18 cellular contexts compared by ENCODE assay signal in genomic region chr14:93136009-93136408, GRCh38. TPM values are rescaled to one million over a fixed set of nuclear protein-coding genes. Genes with fewer than 3 reads are reported as not detected.
DNase-seq lines count a peak whose midpoint lies in the region; ATAC-seq and TF ChIP-seq lines count a peak whose summit lies in the region.
"Had no signal": no experiment of that assay in that cellular context is flagged by ENCODE, and none has a peak within 500 bp of the region (broad histone marks: within the 10 kb centered on the region; RNA-seq: fewer than 3 reads in every experiment).

No MANE protein-coding gene starts in this region.

- intact Hi-C loops in PC-9 (cut with micrococcal nuclease; ENCODE audit: unreplicated experiment): no loop called here
- intact Hi-C loops in right lobe of liver (cut with DNase I): no loop called here
- intact Hi-C loops in OCI-LY7 (cut with micrococcal nuclease; ENCODE audit: unreplicated experiment): no loop called here
- intact Hi-C loops in left colon (cut with DNase I, micrococcal nuclease): loop anchor here in 1 of 2 donors (5.0 kb wide), 1 partner anchor 184 kb away; no protein-coding TSS in a partner anchor

- H3K4me3 Mint-ChIP-seq in chondrocyte (ENCODE audit: unreplicated experiment): no peak overlapping the region
- H3K4me3 Mint-ChIP-seq: CD8-positive, alpha-beta memory T cell; GM23338 had no signal

- H3K14ac ChIP-seq in trophoblast cell (ENCODE audit: low read length): no peak overlapping the region

- no peaks in the 10 kb centered on the region for H3K36me3 Mint-ChIP-seq in chondrocyte (ENCODE audit: low read depth)
- H3K36me3 Mint-ChIP-seq: CD8-positive, alpha-beta memory T cell had no signal

- TF ChIP-seq POLR2A in right lobe of liver (IDR thresholded peaks at IDR 0.05): no peak

- H4K20me1 ChIP-seq in PC-9 (ENCODE audit: insufficient read depth): no peaks in the 10 kb centered on the region
- H4K20me1 ChIP-seq in OCI-LY7 (ENCODE audit: insufficient read depth, low read length): no peaks in the 10 kb centered on the region
- H4K20me1 ChIP-seq: BLaER1 had no signal

- H3K36me3 ChIP-seq in PC-9 (ENCODE audit: low read depth) (no peaks in the 10 kb centered on the region), right lobe of liver (no peaks in the 10 kb centered on the region), trophoblast cell (ENCODE audit: control insufficient read depth in 1 of 2, insufficient read depth in 2 of 2, low read length in 2 of 2) (no peaks in the 10 kb centered on the region), OCI-LY7 (ENCODE audit: insufficient read depth, low read length) (no peaks in the 10 kb centered on the region)
- H3K36me3 ChIP-seq: BLaER1, SJSA1 had no signal

- no peak overlapping the region for H2BK120ac ChIP-seq in trophoblast cell (ENCODE audit: insufficient read depth, low read length, poor library complexity)

- no peaks in the 10 kb centered on the region for H3K9me3 ChIP-seq in PC-9 (ENCODE audit: insufficient read depth, low read depth)
- H3K9me3 ChIP-seq in right lobe of liver: no peaks in the 10 kb centered on the region
- no peaks in the 10 kb centered on the region for H3K9me3 ChIP-seq in trophoblast cell (ENCODE audit: insufficient read depth, low read depth, low read length)
- H3K9me3 ChIP-seq in OCI-LY7 (ENCODE audit: low read length): no peaks in the 10 kb centered on the region
- H3K9me3 ChIP-seq: BLaER1, SJSA1 had no signal

- H3K9me3 Mint-ChIP-seq in chondrocyte (ENCODE audit: low read depth): no peaks in the 10 kb centered on the region
- H3K9me3 Mint-ChIP-seq: CD8-positive, alpha-beta memory T cell; GM23338 had no signal

- H3K9ac ChIP-seq in trophoblast cell (ENCODE audit: low read length): no peak overlapping the region
- H3K9ac ChIP-seq: BLaER1 had no signal

- DNase-seq in PC-9 (no peak), chondrocyte (ENCODE audit: low spot score) (no peak), right lobe of liver (peak in 2 of 3 donors; percentile 67 to 80), trophoblast cell (no peak), OCI-LY7 (ENCODE audit: low spot score) (no peak), left colon (no peak)
- no peak for DNase-seq in activated CD8-positive, alpha-beta memory T cell treated with anti-CD3 and anti-CD28 coated beads for 24 hours
- DNase-seq: CD8-positive, alpha-beta memory T cell; KG1; NCI-H1417 treated with DMSO at 0.1 percent for 48 hours; NCI-H187 treated with DMSO at 0.1 percent for 48 hours; NCI-H226; NCI-H524 treated with DMSO at 0.1 percent for 48 hours had no signal

- H4K12ac ChIP-seq in trophoblast cell (ENCODE audit: low read depth, low read length): no peak overlapping the region

- peak overlapping the region; percentile 93 for H3K27ac ChIP-seq in 22Rv1
- 0 out of 2 replicates have a peak overlapping the region, but pooled peaks have one; percentile 9 for H3K27ac ChIP-seq in PC-9
- H3K27ac ChIP-seq in right lobe of liver: peak overlapping the region; percentile 65 to 97 (median 95)
- H3K27ac ChIP-seq in trophoblast cell (ENCODE audit: low read depth, low read length): no peak overlapping the region
- no peak overlapping the region for H3K27ac ChIP-seq in OCI-LY7 (ENCODE audit: low read depth, low read length, poor library complexity, severe bottlenecking)
- H3K27ac ChIP-seq: BLaER1, SJSA1 had no signal

- H3K4me1 ChIP-seq in PC-9 (replicated peaks; ENCODE audit: insufficient read depth): peaks cover 46% of the 10 kb centered on the region
- H3K4me1 ChIP-seq in right lobe of liver: peaks cover 0 to 65% (median 28%) of the 10 kb centered on the region in 4 donors
- peaks cover 0 to 3% of the 10 kb centered on the region in 2 experiments for H3K4me1 ChIP-seq in trophoblast cell (ENCODE audit: control insufficient read depth in 1 of 2, insufficient read depth in 2 of 2, low read length in 2 of 2)
- no peaks in the 10 kb centered on the region for H3K4me1 ChIP-seq in OCI-LY7 (ENCODE audit: insufficient read depth, low read length, poor library complexity, severe bottlenecking)
- H3K4me1 ChIP-seq: BLaER1 had no signal

- no peak overlapping the region for H3K4me3 ChIP-seq in PC-9
- H3K4me3 ChIP-seq in right lobe of liver: no peak overlapping the region
- H3K4me3 ChIP-seq in trophoblast cell (ENCODE audit: low read depth, low read length): no peak overlapping the region
- H3K4me3 ChIP-seq in OCI-LY7 (ENCODE audit: low read depth, low read length, poor library complexity, severe bottlenecking): no peak overlapping the region
- H3K4me3 ChIP-seq: BLaER1, GM23338, SJSA1 had no signal

- no peak overlapping the region for H3K4ac ChIP-seq in trophoblast cell (ENCODE audit: low read depth, low read length)

- H3K23ac ChIP-seq in trophoblast cell (ENCODE audit: low read length): no peak overlapping the region

- H3K79me2 ChIP-seq in PC-9 (ENCODE audit: low read depth) (no peaks in the 10 kb centered on the region), trophoblast cell (ENCODE audit: control insufficient read depth, insufficient read depth, low read length, poor library complexity) (no peaks in the 10 kb centered on the region), OCI-LY7 (ENCODE audit: insufficient read depth, low read depth, low read length) (no peaks in the 10 kb centered on the region)

- H3K27me3 Mint-ChIP-seq in chondrocyte (ENCODE audit: low read depth): peaks cover 5% of the 10 kb centered on the region
- H3K27me3 Mint-ChIP-seq: CD8-positive, alpha-beta memory T cell had no signal

- H4K91ac ChIP-seq in trophoblast cell (ENCODE audit: low read depth, low read length): no peak overlapping the region

- BruUV-seq in PC-9 (replicated peaks; lab: Mats Ljungman, UMichigan): no TSS peak
- BruUV-seq in OCI-LY7 (replicated peaks; lab: Mats Ljungman, UMichigan): no TSS peak

- no peaks in the 10 kb centered on the region for H3K79me1 ChIP-seq in trophoblast cell (ENCODE audit: low read length)

- no peak for TF ChIP-seq CTCF in 22Rv1 (IDR thresholded peaks at IDR 0.05)
- no peak for TF ChIP-seq CTCF in PC-9 (conservative IDR thresholded peaks at IDR 0.05)
- no peak for TF ChIP-seq CTCF in chondrocyte (IDR thresholded peaks at IDR 0.05)
- no peak for TF ChIP-seq CTCF in right lobe of liver (IDR thresholded peaks at IDR 0.05)
- TF ChIP-seq CTCF in OCI-LY7 (conservative IDR thresholded peaks at IDR 0.05; ENCODE audit: low read length): no peak

- no peak overlapping the region for H4K8ac ChIP-seq in trophoblast cell (ENCODE audit: low read depth, low read length)

- WGBS in right lobe of liver (ENCODE audit: insufficient coverage, low coverage, low lambda C conversion rate, missing lambda C conversion rate): 12% methylated on average over 8 of the region's 8 CpGs
- WGBS in trophoblast cell (ENCODE audit: extremely low coverage, insufficient coverage, insufficient read length): no CpG with 5 or more reads among the region's 8 CpGs

- POLR2A ChIA-PET in PC-9 (lab: Charles Lee; ENCODE audit: unreplicated experiment) (no interaction called here), OCI-LY7 (lab: Charles Lee) (no interaction called here)

- no peak overlapping the region for H2BK12ac ChIP-seq in trophoblast cell (ENCODE audit: low read length)

- H2AFZ ChIP-seq in PC-9: no peak overlapping the region
- H2AFZ ChIP-seq in trophoblast cell (ENCODE audit: insufficient read depth, low read length, poor library complexity): no peak overlapping the region
- no peak overlapping the region for H2AFZ ChIP-seq in OCI-LY7 (ENCODE audit: low read length)
- H2AFZ ChIP-seq: GM23338 had no signal

- H2AK5ac ChIP-seq in trophoblast cell (ENCODE audit: low read length): no peak overlapping the region

- no peak overlapping the region for H3K18ac ChIP-seq in trophoblast cell (ENCODE audit: low read length)

- peaks cover 37% of the 10 kb centered on the region for H3F3A ChIP-seq in PC-9 (ENCODE audit: insufficient read depth, low read depth)

- peak overlapping the region; percentile 45 for H3K27ac Mint-ChIP-seq in chondrocyte (ENCODE audit: unreplicated experiment)
- H3K27ac Mint-ChIP-seq: CD8-positive, alpha-beta memory T cell; GM23338 had no signal

- H3K9me2 ChIP-seq in PC-9 (ENCODE audit: insufficient read depth) (no peaks in the 10 kb centered on the region), OCI-LY7 (ENCODE audit: insufficient read depth, low read length) (no peaks in the 10 kb centered on the region)

- H3K4me2 ChIP-seq in PC-9 (peak overlapping the region; percentile 45), trophoblast cell (ENCODE audit: low read length) (no peak overlapping the region), OCI-LY7 (ENCODE audit: low read length) (no peak overlapping the region)
- H3K4me2 ChIP-seq: BLaER1, GM23338 had no signal

- H3K27me3 ChIP-seq in PC-9 (ENCODE audit: insufficient read depth, low read depth): no peaks in the 10 kb centered on the region
- no peaks in the 10 kb centered on the region for H3K27me3 ChIP-seq in right lobe of liver
- no peaks in the 10 kb centered on the region for H3K27me3 ChIP-seq in trophoblast cell (ENCODE audit: insufficient read depth, low read length)
- H3K27me3 ChIP-seq: BLaER1, SJSA1 had no signal

- ATAC-seq in right lobe of liver: peak; percentile 1 to 43 (median 34)
- ATAC-seq in left colon: no peak
- ATAC-seq: GM23338, PC-3 had no signal

- CTCF ChIA-PET in PC-9 (lab: Charles Lee): no interaction called here
- CTCF ChIA-PET in OCI-LY7 (lab: Charles Lee; ENCODE audit: unreplicated experiment): no interaction called here

- H2BK5ac ChIP-seq in trophoblast cell (ENCODE audit: low read depth, low read length, poor library complexity): no peak overlapping the region

- H3K4me1 Mint-ChIP-seq in chondrocyte (ENCODE audit: low read depth): peaks cover 14% of the 10 kb centered on the region

RNA-seq across cellular contexts. Expression of gene ITPK1, which starts 20.3 kb away (rescaled TPM):
- 87.8 and 88.6 TPM in 2 replicates for total RNA-seq in PC-9 (2021)
- total RNA-seq in chondrocyte: 27.7 to 31.2 TPM (median 28.2 TPM) in 3 replicates
- 10 to 100 TPM; 28.4 to 61.0 (median 40.0) TPM for total RNA-seq in right lobe of liver
- 14.2 and 14.7 TPM in 2 replicates for polyA plus RNA-seq in trophoblast cell (2013)
- 17.8 and 25.2 TPM in 2 replicates for total RNA-seq in OCI-LY7 (2014; rRNA removed; shearing (Covaris generic))
- total RNA-seq in OCI-LY7 (2022): 34.7 and 35.8 TPM in 2 replicates
- 100 to 1,000 TPM; 138 to 142 TPM for total RNA-seq in left colon

RNA-seq across cellular contexts. Expression of gene MOAP1, which starts 48.7 kb away (rescaled TPM):
- total RNA-seq in PC-9 (2021): 9.2 and 9.3 TPM in 2 replicates
- 14.5 to 18.1 TPM (median 16.7 TPM) in 3 replicates for total RNA-seq in chondrocyte
- 10 to 100 TPM in 4 of 6 experiments, 1 to 10 TPM in 2; 9.4 to 13.5 (median 11.3) TPM for total RNA-seq in right lobe of liver
- 10.5 and 10.6 TPM in 2 replicates for polyA plus RNA-seq in trophoblast cell (2013)
- total RNA-seq in OCI-LY7 (2014; rRNA removed; shearing (Covaris generic)): 31.2 and 34.3 TPM in 2 replicates
- total RNA-seq in OCI-LY7 (2022): 26.4 TPM in 2 replicates
- total RNA-seq in left colon: 10 to 100 TPM; 17.8 to 20.0 TPM

RNA-seq across cellular contexts. Expression of gene LYSET, which starts 49.1 kb away (rescaled TPM):
- 9.5 and 14.3 TPM in 2 replicates for total RNA-seq in PC-9 (2021)
- 13.1 to 15.2 TPM (median 14.9 TPM) in 3 replicates for total RNA-seq in chondrocyte
- total RNA-seq in right lobe of liver: 10 to 100 TPM in 1 of 6 experiments, 1 to 10 TPM in 5; 4.0 to 11.0 (median 7.7) TPM
- polyA plus RNA-seq in trophoblast cell (2013): 17.1 and 17.2 TPM in 2 replicates
- 9.3 and 12.0 TPM in 2 replicates for total RNA-seq in OCI-LY7 (2014; rRNA removed; shearing (Covaris generic))
- total RNA-seq in OCI-LY7 (2022): 17.9 and 19.7 TPM in 2 replicates
- total RNA-seq in left colon: 10 to 100 TPM; 30.0 to 32.0 TPM

Comparison
In these comparisons a context has a peak if more than half of its experiments do, and no peak if none do; other contexts are left out.
1. H3K27ac ChIP-seq: peak in 22Rv1 (single experiment), PC-9 (single experiment) and right lobe of liver (3 of 3); none in trophoblast cell (single experiment) and OCI-LY7 (single experiment).
2. DNase-seq: peak in right lobe of liver (2 of 3); none in PC-9 (0 of 2), chondrocyte (single experiment), activated CD8-positive, alpha-beta memory T cell treated with anti-CD3 and anti-CD28 coated beads for 24 hours (single experiment), trophoblast cell (0 of 2), OCI-LY7 (single experiment) and left colon (0 of 2).